ENCODE assay signal across 28 cellular contexts in the genomic region with DNA sequence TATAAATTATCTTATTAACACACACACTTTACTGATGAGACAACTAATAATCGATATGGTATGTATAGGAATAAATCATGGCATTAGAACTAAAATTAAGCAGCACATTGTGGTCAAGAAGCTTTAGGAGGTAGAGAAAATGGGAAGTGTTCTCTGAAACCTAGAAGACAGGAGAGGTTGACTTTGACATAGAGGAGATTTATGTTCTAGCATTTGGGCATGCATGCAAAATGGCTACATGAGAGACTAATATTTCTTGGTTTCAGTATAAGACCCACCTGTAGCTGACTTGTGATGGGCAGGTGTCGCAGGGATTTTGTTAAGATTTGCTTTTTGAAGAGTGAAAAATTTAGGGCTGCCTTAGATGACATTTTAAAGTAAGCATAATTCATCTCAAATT.
"Had no signal": no experiment of that assay in that cellular context is flagged by ENCODE, and none has a peak within 500 bp of the region (broad histone marks: within the 10 kb centered on the region; RNA-seq: fewer than 3 reads in every experiment).

No MANE protein-coding gene starts in this region.

- DNase-seq: colonic mucosa; cortex of kidney; dermis blood vessel endothelial cell; dorsolateral prefrontal cortex; effector CD4-positive, alpha-beta T cell; effector CD8-positive, alpha-beta T cell; effector memory CD4-positive, alpha-beta T cell; effector memory CD8-positive, alpha-beta T cell; endodermal cell; erythroblast; esophagus squamous epithelium; foreskin fibroblast; foreskin keratinocyte; foreskin melanocyte; gastrocnemius medialis; glutamatergic neuron; head of caudate nucleus; heart left ventricle; heart right ventricle had no signal

- ATAC-seq: effector memory CD8-positive, alpha-beta T cell; esophagus mucosa; foreskin keratinocyte; gastrocnemius medialis; gastroesophageal sphincter; heart left ventricle; heart right ventricle had no signal

- H3K27ac ChIP-seq: colonic mucosa, coronary artery, dorsolateral prefrontal cortex, epithelial cell of prostate, esophagus muscularis mucosa, esophagus squamous epithelium, foreskin keratinocyte, gastrocnemius medialis, gastroesophageal sphincter, heart left ventricle, heart right ventricle had no signal

- H3K4me1 ChIP-seq: colonic mucosa, esophagus muscularis mucosa, esophagus squamous epithelium, foreskin keratinocyte, gastrocnemius medialis, gastroesophageal sphincter, heart left ventricle, heart right ventricle had no signal

- H3K9me3 ChIP-seq: colonic mucosa, esophagus muscularis mucosa, esophagus squamous epithelium, gastrocnemius medialis, gastroesophageal sphincter, heart left ventricle, heart right ventricle had no signal

- FAIRE-seq: colon, endometrium, endothelial cell of umbilical vein, frontal cortex had no signal

- H3K27me3 ChIP-seq: colonic mucosa, dorsolateral prefrontal cortex, esophagus muscularis mucosa, esophagus squamous epithelium, foreskin keratinocyte, gastrocnemius medialis, gastroesophageal sphincter, heart left ventricle, heart right ventricle had no signal

- H3K4me3 ChIP-seq: colonic mucosa, coronary artery, dorsolateral prefrontal cortex, esophagus muscularis mucosa, esophagus squamous epithelium, gastrocnemius medialis, gastroesophageal sphincter, heart left ventricle, heart right ventricle had no signal

- H3K36me3 ChIP-seq: colonic mucosa, esophagus muscularis mucosa, esophagus squamous epithelium, gastrocnemius medialis, gastroesophageal sphincter, heart left ventricle, heart right ventricle had no signal
